Comparison of ENCODE assay signal across 1 cellular context in genomic region chr19:55487884-55488687, GRCh38.
TF ChIP-seq lines count a peak whose summit lies in the region.

Gene SSC5D, plus strand, starts transcription at chr19:55488436. Its CDS starts 154 bp downstream, at chr19:55488590.

TF ChIP-seq in HEK293, 187 proteins besides CTCF, POLR2A, EP300 and RAD21 (continued from another document):
- TF ChIP-seq ZBTB48 (tag by site-specific recombination; IDR thresholded peaks at IDR 0.05) (peak; percentile 42; the same call in 1 of the 2 replicates), ZNF157 (tag by site-specific recombination; IDR thresholded peaks at IDR 0.05) (no peak), KLF16 (tag by site-specific recombination; IDR thresholded peaks at IDR 0.05) (peak; percentile 1; the same call in 1 of the 2 replicates), ZFHX2 (tag by site-specific recombination; conservative IDR thresholded peaks at IDR 0.05) (0 out of 2 replicates have a peak, but pooled peaks have one; percentile 5), ZNF426 (tag by site-specific recombination; IDR thresholded peaks at IDR 0.05) (no peak), ZNF341 (tag by site-specific recombination; IDR thresholded peaks at IDR 0.05; ENCODE audit: low read depth) (no peak), OVOL3 (tag by site-specific recombination; IDR thresholded peaks at IDR 0.05) (no peak), BCL11B (tag by site-specific recombination; IDR thresholded peaks at IDR 0.05; ENCODE audit: low read depth) (peak; percentile 67; the same call in 1 of the 2 replicates), ZNF398 (tag by site-specific recombination; IDR thresholded peaks at IDR 0.05) (peak; percentile 76), GLIS1 (tag by site-specific recombination; IDR thresholded peaks at IDR 0.05) (no peak), ZNF768 (tag by site-specific recombination; IDR thresholded peaks at IDR 0.05) (0 out of 2 replicates have a peak, but pooled peaks have one; percentile 34), ZNF623 (tag by site-specific recombination; IDR thresholded peaks at IDR 0.05) (peak; percentile 28), KLF10 (tag by site-specific recombination; IDR thresholded peaks at IDR 0.05) (no peak)
